In genomic region chr5:25570067-25570583, GRCh38 we compare ENCODE assay signal across 24 cellular contexts.
"Had no signal": no experiment of that assay in that cellular context is flagged by ENCODE, and none has a peak within 500 bp of the region (broad histone marks: within the 10 kb centered on the region; RNA-seq: fewer than 3 reads in every experiment).

No MANE protein-coding gene starts in this region.

- H3K27me3 Mint-ChIP-seq: activated CD4-positive, alpha-beta T cell treated with anti-CD3 and anti-CD28 coated beads for 36 hours; activated naive CD8-positive, alpha-beta T cell treated with anti-CD3 and anti-CD28 coated beads for 36 hours; central memory CD8-positive, alpha-beta T cell; naive thymus-derived CD8-positive, alpha-beta T cell; stimulated activated memory B cell treated with anti-CD40 and anti-IgM and Interleukin-4, amounts not matched to agents 10 μg/mL and 1 μg/mL and 100 μg/mL, for 72 hours had no signal

- H3K4me3 ChIP-seq: breast epithelium, left ventricle myocardium inferior, neural progenitor cell, sigmoid colon, smooth muscle cell, stomach, suprapubic skin, transverse colon had no signal

- ATAC-seq: activated CD4-positive, alpha-beta T cell treated with anti-CD3 and anti-CD28 coated beads for 36 hours; activated T-cell treated with anti-CD3 and anti-CD28 coated beads, Interleukin-2, amount 50 U/mL, for 4 hours; esophagus mucosa; naive thymus-derived CD8-positive, alpha-beta T cell; stimulated activated memory B cell treated with anti-CD40 and anti-IgM and Interleukin-4, amounts not matched to agents 10 μg/mL and 1 μg/mL and 100 μg/mL, for 72 hours had no signal

- H3K27ac Mint-ChIP-seq: activated CD4-positive, alpha-beta T cell treated with anti-CD3 and anti-CD28 coated beads for 36 hours; activated naive CD8-positive, alpha-beta T cell treated with anti-CD3 and anti-CD28 coated beads for 36 hours; activated T-helper 2 cell treated with anti-CD3 and anti-CD28 coated beads, Interferon-gamma antibody, Interleukin-2, Interleukin-4, amounts not matched to agents 10 μg/mL and 5 μg/mL and 100 μg/mL, durations not matched to agents 14 hours and 24 hours and 36 hours; mesothelial cell of epicardium; naive thymus-derived CD8-positive, alpha-beta T cell; neural progenitor cell; stimulated activated memory B cell treated with anti-CD40 and anti-IgM and Interleukin-4, amounts not matched to agents 10 μg/mL and 1 μg/mL and 100 μg/mL, for 72 hours had no signal

- H3K4me3 Mint-ChIP-seq: activated CD4-positive, alpha-beta T cell treated with anti-CD3 and anti-CD28 coated beads for 36 hours; activated naive CD8-positive, alpha-beta T cell treated with anti-CD3 and anti-CD28 coated beads for 36 hours; activated T-cell treated with anti-CD3 and anti-CD28 coated beads, Interleukin-2, amount 50 U/mL, for 4 hours; central memory CD8-positive, alpha-beta T cell; mesothelial cell of epicardium; naive thymus-derived CD8-positive, alpha-beta T cell; neural progenitor cell; stimulated activated memory B cell treated with anti-CD40 and anti-IgM and Interleukin-4, amounts not matched to agents 10 μg/mL and 1 μg/mL and 100 μg/mL, for 72 hours had no signal

- H3K9me3 ChIP-seq: suprapubic skin had no signal

- H3K27me3 ChIP-seq: breast epithelium, neural progenitor cell, sigmoid colon, stomach, suprapubic skin, transverse colon had no signal

- DNase-seq: activated CD4-positive, alpha-beta T cell treated with anti-CD3 and anti-CD28 coated beads for 36 hours; activated CD4-positive, alpha-beta T cell treated with anti-CD3 and anti-CD28 coated beads, Interleukin-2, amount 50 U/mL, for 4 hours; activated CD8-positive, alpha-beta memory T cell treated with anti-CD3 and anti-CD28 coated beads for 24 hours; activated CD8-positive, alpha-beta memory T cell treated with anti-CD3 and anti-CD28 coated beads, Interleukin-2, amount 50 U/mL, for 4 hours; activated naive CD4-positive, alpha-beta T cell; activated naive CD8-positive, alpha-beta T cell treated with anti-CD3 and anti-CD28 coated beads for 36 hours; activated T-cell treated with anti-CD3 and anti-CD28 coated beads, Interleukin-2, amount 50 U/mL, for 4 hours; effector memory CD4-positive, alpha-beta T cell; foreskin melanocyte; left ventricle myocardium inferior; naive thymus-derived CD8-positive, alpha-beta T cell; sigmoid colon; stimulated activated CD4-positive, alpha-beta T cell treated with anti-CD3 and anti-CD28 coated beads, Interleukin-15, amount 100 ng/mL, for 24 hours; stomach; transverse colon had no signal

- H3K9ac ChIP-seq: neural progenitor cell had no signal

- H3K36me3 ChIP-seq: breast epithelium, left ventricle myocardium inferior, neural progenitor cell, sigmoid colon, stomach, suprapubic skin, transverse colon had no signal

- H3K9me3 Mint-ChIP-seq: central memory CD8-positive, alpha-beta T cell; neural progenitor cell; stimulated activated memory B cell treated with anti-CD40 and anti-IgM and Interleukin-4, amounts not matched to agents 10 μg/mL and 1 μg/mL and 100 μg/mL, for 72 hours had no signal

- H3K36me3 Mint-ChIP-seq: activated naive CD8-positive, alpha-beta T cell treated with anti-CD3 and anti-CD28 coated beads for 36 hours; mesothelial cell of epicardium; naive thymus-derived CD8-positive, alpha-beta T cell; neural progenitor cell; stimulated activated memory B cell treated with anti-CD40 and anti-IgM and Interleukin-4, amounts not matched to agents 10 μg/mL and 1 μg/mL and 100 μg/mL, for 72 hours had no signal

- H3K4me1 Mint-ChIP-seq: activated CD4-positive, alpha-beta T cell treated with anti-CD3 and anti-CD28 coated beads for 36 hours; stimulated activated memory B cell treated with anti-CD40 and anti-IgM and Interleukin-4, amounts not matched to agents 10 μg/mL and 1 μg/mL and 100 μg/mL, for 72 hours had no signal

- H3K27ac ChIP-seq: breast epithelium, left ventricle myocardium inferior, neural progenitor cell, sigmoid colon, stomach, suprapubic skin, transverse colon had no signal

- H3K4me1 ChIP-seq: breast epithelium, left ventricle myocardium inferior, sigmoid colon, stomach, suprapubic skin, transverse colon had no signal
